Comparison of ENCODE assay signal across 8 cellular contexts in genomic region chr17:40516581-40517285, GRCh38. TPM values are rescaled to one million over a fixed set of nuclear protein-coding genes. Genes with fewer than 3 reads are reported as not detected.
DNase-seq lines count a peak whose midpoint lies in the region; ATAC-seq and TF ChIP-seq lines count a peak whose summit lies in the region.

No MANE protein-coding gene starts in this region.

- TF ChIP-seq CTCF in chondrocyte (IDR thresholded peaks at IDR 0.05) = no peak

- H3K27me3 Mint-ChIP-seq in chondrocyte (ENCODE audit: low read depth) = no peaks in the 10 kb centered on the region

- H3K27ac Mint-ChIP-seq in chondrocyte (ENCODE audit: unreplicated experiment) = peak overlapping the region; percentile 62

- H3K36me3 Mint-ChIP-seq in chondrocyte (ENCODE audit: low read depth) = no peaks in the 10 kb centered on the region

- no peaks in the 10 kb centered on the region for H3K9me3 Mint-ChIP-seq in chondrocyte (ENCODE audit: low read depth)

- H3K4me3 Mint-ChIP-seq in chondrocyte (ENCODE audit: unreplicated experiment) = no peak overlapping the region

- peak; percentile 80 for DNase-seq in ELR (ENCODE audit: low read depth)
- peak; percentile 46 for DNase-seq in T-helper 9 cell
- peak; percentile 68 for DNase-seq in chondrocyte (ENCODE audit: low spot score)
- DNase-seq in stimulated activated CD4-positive, alpha-beta T cell treated with anti-CD3 and anti-CD28 coated beads, TNF-alpha, amount 100 ng/mL, for 1 hour (ENCODE audit: low read depth in 3 of 3, low spot score in 1 of 3) = peak in 2 of 3 donors; percentile 41 to 44
- DNase-seq in Ammon's horn (ENCODE audit: low spot score) = no peak
- DNase-seq in NCI-H2029 treated with DMSO at 0.1 percent for 48 hours (lab: John Stamatoyannopoulos, UW) = no peak
- DNase-seq in left lobe of liver (ENCODE audit: low spot score) = no peak

- H3K4me1 Mint-ChIP-seq in chondrocyte (ENCODE audit: low read depth) = peaks cover 68% of the 10 kb centered on the region

- peak; percentile 76 for ATAC-seq in HG03460 (IDR thresholded peaks at IDR 0.05; ENCODE audit: unreplicated experiment)
- no peak for ATAC-seq in left lobe of liver

RNA-seq across cellular contexts. Expression of gene TNS4, which starts 15.3 kb away (rescaled TPM):
- total RNA-seq in chondrocyte (0.39 TPM in 1 of 3 replicates, not detected in the others), left lobe of liver (0.13 TPM)

RNA-seq across cellular contexts. Expression of gene CCR7, which starts 48.5 kb away (rescaled TPM):
- not detected in 3 replicates for total RNA-seq in chondrocyte
- 0.75 TPM for total RNA-seq in left lobe of liver

Comparison
In these comparisons a context has a peak if more than half of its experiments do, and no peak if none do; other contexts are left out.
1. DNase-seq: peak in ELR (single experiment), T-helper 9 cell (single experiment), chondrocyte (single experiment) and stimulated activated CD4-positive, alpha-beta T cell treated with anti-CD3 and anti-CD28 coated beads, TNF-alpha, amount 100 ng/mL, for 1 hour (2 of 3); none in Ammon's horn (single experiment), NCI-H2029 treated with DMSO at 0.1 percent for 48 hours (single experiment) and left lobe of liver (single experiment).